ENCODE assay signal across 8 cellular contexts in genomic region chr1:154386643-154387352, GRCh38. TPM values are rescaled to one million over a fixed set of nuclear protein-coding genes. Genes with fewer than 3 reads are reported as not detected.
DNase-seq lines count a peak whose midpoint lies in the region; ATAC-seq, FAIRE-seq and TF ChIP-seq lines count a peak whose summit lies in the region.

No MANE protein-coding gene starts in this region.

- H3K4me2 ChIP-seq in K562 (ENCODE audit: insufficient read depth, low read length) = peak overlapping the region; percentile 88

- DNase-seq in T-helper 2 cell treated with Interferon-gamma antibody and Interleukin-4, amounts not matched to agents 5 μg/mL and 100 μg/mL, for 36 hours (ENCODE audit: low spot score) = peak; percentile 77
- peak; percentile 60 to 90 (median 72) for DNase-seq in K562 (ENCODE audit: extremely low read depth in 1 of 4, low spot score in 3 of 4)
- DNase-seq in stimulated activated CD8-positive, alpha-beta memory T cell treated with anti-CD3 and anti-CD28 coated beads, Interleukin-12 subunit alpha, Interleukin-12 subunit beta, amount 100 ng/mL, for 4 hours (ENCODE audit: low read depth) = peak; percentile 68
- no peak for DNase-seq in cerebellar nuclear complex (lab: John Stamatoyannopoulos, UW)
- DNase-seq in gastrocnemius medialis = no peak
- DNase-seq in H7 = no peak
- no peak for DNase-seq in glutamatergic neuron

- BruUV-seq in K562 (replicated peaks; lab: Mats Ljungman, UMichigan) = no TSS peak

- no peaks in the 10 kb centered on the region for H3K9me1 ChIP-seq in K562 (ENCODE audit: control insufficient read depth, insufficient read depth, low read length)

- ATAC-seq in GM21526 (IDR thresholded peaks at IDR 0.05; ENCODE audit: low FRiP score, unreplicated experiment) = peak; percentile 72
- ATAC-seq in K562 = peak; percentile 94
- ATAC-seq in gastrocnemius medialis = no peak

- TF ChIP-seq RAD21 in K562 (CRISPR knock-in tag; conservative IDR thresholded peaks at IDR 0.05 in 1 of 2, IDR thresholded peaks at IDR 0.05 in 1 of 2) = 0 out of 4 replicates have a peak, but pooled peaks of 1 of the 2 experiments have one; percentile 1

- 16% methylated on average over 11 of the region's 11 CpGs for WGBS in K562 (ENCODE audit: insufficient coverage, low coverage, missing lambda C conversion rate)

- TF ChIP-seq CTCF in K562 (IDR thresholded peaks at IDR 0.05 in 2 of 3, conservative IDR thresholded peaks at IDR 0.05 in 1 of 3; ENCODE audit: insufficient read depth in 2 of 3, low read depth in 1 of 3, low read length in 3 of 3) = no peak
- no peak for TF ChIP-seq CTCF in gastrocnemius medialis (IDR thresholded peaks at IDR 0.05 in 4 of 5, conservative IDR thresholded peaks at IDR 0.05 in 1 of 5)
- no peak for TF ChIP-seq CTCF in glutamatergic neuron (IDR thresholded peaks at IDR 0.05; ENCODE audit: partially characterized antibody, unreplicated experiment)

- intact Hi-C loops in K562 (cut with micrococcal nuclease) (no loop called here), gastrocnemius medialis (cut with DNase I; ENCODE audit: low total_unique reads) (no loop called here)

- H3K9me3 ChIP-seq in K562 (replicated peaks; ENCODE audit: control insufficient read depth, insufficient read depth, low read depth, low read length) (no peaks in the 10 kb centered on the region), gastrocnemius medialis (no peaks in the 10 kb centered on the region)

- peaks cover 23% of the 10 kb centered on the region for H3K4me1 Mint-ChIP-seq in T-helper 2 cell treated with Interferon-gamma antibody and Interleukin-4, amounts not matched to agents 5 μg/mL and 100 μg/mL, for 36 hours (ENCODE audit: low read depth)
- no peaks in the 10 kb centered on the region for H3K4me1 Mint-ChIP-seq in glutamatergic neuron (ENCODE audit: low read depth, unreplicated experiment)

- TF ChIP-seq POLR2A in K562 (conservative IDR thresholded peaks at IDR 0.05) (peak; percentile 75), gastrocnemius medialis (IDR thresholded peaks at IDR 0.05) (no peak)

- no peaks in the 10 kb centered on the region for H4K20me1 ChIP-seq in K562 (replicated peaks; ENCODE audit: control insufficient read depth, insufficient read depth, low read length)

- H3K36me3 ChIP-seq in K562 (ENCODE audit: control insufficient read depth, insufficient read depth, low read length) (no peaks in the 10 kb centered on the region), gastrocnemius medialis (no peaks in the 10 kb centered on the region), H7 (replicated peaks; ENCODE audit: control insufficient read depth, insufficient read depth, low read length) (no peaks in the 10 kb centered on the region)

- peaks cover 4% of the 10 kb centered on the region for H3K9me3 Mint-ChIP-seq in T-helper 2 cell treated with Interferon-gamma antibody and Interleukin-4, amounts not matched to agents 5 μg/mL and 100 μg/mL, for 36 hours
- peaks cover 4% of the 10 kb centered on the region for H3K9me3 Mint-ChIP-seq in glutamatergic neuron (ENCODE audit: unreplicated experiment)

- peak overlapping the region; percentile 74 for H3K4me3 Mint-ChIP-seq in T-helper 2 cell treated with Interferon-gamma antibody and Interleukin-4, amounts not matched to agents 5 μg/mL and 100 μg/mL, for 36 hours
- no peak overlapping the region for H3K4me3 Mint-ChIP-seq in glutamatergic neuron (ENCODE audit: unreplicated experiment)

- peak; percentile 93 for FAIRE-seq in K562 (lab: Jason Lieb, UNC)

- TF ChIP-seq EP300 in K562 (IDR thresholded peaks at IDR 0.05; ENCODE audit: low read length) = no peak; the same call in 1 of the 2 replicates

- H2AFZ ChIP-seq in K562 (ENCODE audit: low read depth, low read length) = peak overlapping the region; percentile 84

- in situ Hi-C loops in K562 (cut with MboI) = no loop called here
- in situ Hi-C loops in gastrocnemius medialis (cut with MboI; ENCODE audit: low sequenced_read_pairs in 4 of 4) = no loop called here

- POLR2A ChIA-PET in K562 (lab: Yijun Ruan, JAX) = interaction anchor here (0.5 to 1.4 kb wide), 7 partner anchors 11 to 729 kb away, joined by 3 to 4 read pairs (median 3); no protein-coding TSS in a partner anchor

- H3K27me3 ChIP-seq in K562 (ENCODE audit: control insufficient read depth in 2 of 2, insufficient read depth in 2 of 2, low read length in 2 of 2) (no peaks in the 10 kb centered on the region; a peak in 1 of 5 replicates), gastrocnemius medialis (no peaks in the 10 kb centered on the region), H7 (ENCODE audit: control insufficient read depth, insufficient read depth, low read length) (no peaks in the 10 kb centered on the region)

- no peaks in the 10 kb centered on the region for H3K27me3 Mint-ChIP-seq in T-helper 2 cell treated with Interferon-gamma antibody and Interleukin-4, amounts not matched to agents 5 μg/mL and 100 μg/mL, for 36 hours (ENCODE audit: low read depth)
- H3K27me3 Mint-ChIP-seq in glutamatergic neuron (ENCODE audit: unreplicated experiment) = peaks cover 6% of the 10 kb centered on the region

- H3K36me3 Mint-ChIP-seq in T-helper 2 cell treated with Interferon-gamma antibody and Interleukin-4, amounts not matched to agents 5 μg/mL and 100 μg/mL, for 36 hours (ENCODE audit: low read depth) = peaks cover 2% of the 10 kb centered on the region
- no peaks in the 10 kb centered on the region for H3K36me3 Mint-ChIP-seq in glutamatergic neuron (ENCODE audit: unreplicated experiment)

- H3K27ac Mint-ChIP-seq in T-helper 2 cell treated with Interferon-gamma antibody and Interleukin-4, amounts not matched to agents 5 μg/mL and 100 μg/mL, for 36 hours = peak overlapping the region; percentile 93
- no peak overlapping the region for H3K27ac Mint-ChIP-seq in glutamatergic neuron (ENCODE audit: unreplicated experiment)

- peak overlapping the region; percentile 43 to 87; a peak in 3 of 4 replicates for H3K9ac ChIP-seq in K562 (ENCODE audit: insufficient read depth in 1 of 2, low read depth in 2 of 2, low read length in 2 of 2)

- CTCF ChIA-PET in K562 (lab: Yijun Ruan, JAX; ENCODE audit: low intra/inter-chr PET ratio) = no interaction called here

- H3K79me2 ChIP-seq in K562 (ENCODE audit: control insufficient read depth, insufficient read depth, low read length) = no peaks in the 10 kb centered on the region

- H3K4me3 ChIP-seq in K562 = no peak overlapping the region
- no peak overlapping the region for H3K4me3 ChIP-seq in gastrocnemius medialis
- no peak overlapping the region for H3K4me3 ChIP-seq in H7 (ENCODE audit: insufficient read depth, low read depth, low read length)

- H3K4me1 ChIP-seq in K562 (replicated peaks in 1 of 2; ENCODE audit: control insufficient read depth in 2 of 2, insufficient read depth in 2 of 2, low read length in 2 of 2) = peaks cover 17 to 28% of the 10 kb centered on the region in 2 experiments
- H3K4me1 ChIP-seq in gastrocnemius medialis = peaks cover 0 to 5% of the 10 kb centered on the region in 2 donors

- peak overlapping the region; percentile 73 for H3K27ac ChIP-seq in K562 (ENCODE audit: extremely low read depth, low read depth, low read length)
- no peak overlapping the region for H3K27ac ChIP-seq in gastrocnemius medialis

TF ChIP-seq in K562, 482 proteins besides CTCF, POLR2A, EP300 and RAD21 (continues in another document):
- TF ChIP-seq BCLAF1 (IDR thresholded peaks at IDR 0.05; ENCODE audit: borderline replicate concordance in 1 of 2, control insufficient read depth in 1 of 2, low read depth in 2 of 2, low read length in 1 of 2) (no peak), BRD4 (IDR thresholded peaks at IDR 0.05) (peak; percentile 63; the same call in 1 of the 2 replicates), LCOR (CRISPR knock-in tag; IDR thresholded peaks at IDR 0.05) (no peak), MTF1 (CRISPR knock-in tag; IDR thresholded peaks at IDR 0.05; ENCODE audit: borderline replicate concordance) (no peak)

RNA-seq across cellular contexts. Expression of gene IL6R, which starts 18.3 kb away (rescaled TPM):
- total RNA-seq in K562 (2011; cell fraction: chromatin; rRNA removed; ENCODE audit: low replicate concordance) = 2.6 TPM in 1 of 2 replicates, not detected in the other
- total RNA-seq in K562 (2011; cell fraction: nucleolus; rRNA removed) = 0.79 and 1.0 TPM in 2 replicates
- total RNA-seq in K562 (2011; cell fraction: nucleoplasm; rRNA removed) = 0.59 and 2.0 TPM in 2 replicates
- 0.05 and 0.37 TPM in 2 replicates for total RNA-seq in K562 (2014; rRNA removed)
- 0.03 and 0.11 TPM in 2 replicates for total RNA-seq in K562 (2014; rRNA removed; fragmentation: Illumina TruSeq; extraction: Trizol)
- total RNA-seq in K562 (2015; rRNA removed; fragmentation: Illumina TruSeq; extraction: Trizol) = 0.07 and 0.19 TPM in 2 replicates
- total RNA-seq in K562 (2021) = 0.24 and 0.47 TPM in 2 replicates
- 0.25 and 0.83 TPM in 2 replicates for polyA plus RNA-seq in K562 (2011; rRNA removed)
- 0.43 and 0.70 TPM in 2 replicates for polyA plus RNA-seq in K562 (2011; cell fraction: cytosol; rRNA removed)
- 0.10 and 0.21 TPM in 2 replicates for polyA plus RNA-seq in K562 (2011; cell fraction: nucleus; rRNA removed)
- 0.21 and 0.37 TPM in 2 replicates for polyA plus RNA-seq in K562 (2012)
- polyA plus RNA-seq in K562 (2014; fragmentation: Illumina TruSeq; extraction: Trizol) = 0.09 and 0.40 TPM in 2 replicates
- polyA plus RNA-seq in K562 (2014; fragmentation: Nextera tagmentation; extraction: Ambion mirVana) = not detected
- polyA plus RNA-seq in K562 (2014; rRNA removed) = 0.03 and 1.1 TPM in 2 replicates
- polyA minus RNA-seq in K562 (2011; rRNA and poly(A)+ RNA removed) = 0.25 and 0.42 TPM in 2 replicates
- polyA minus RNA-seq in K562 (2011; cell fraction: cytosol; rRNA and poly(A)+ RNA removed) = not detected in 2 replicates
- 0.56 TPM in 1 of 2 replicates, not detected in the other for polyA minus RNA-seq in K562 (2011; cell fraction: nucleus; rRNA and poly(A)+ RNA removed)
- 100 to 1,000 TPM; 271 to 435 (median 367) TPM for total RNA-seq in gastrocnemius medialis
- total RNA-seq in H7 (2014; rRNA removed; shearing (Covaris generic)) = 8.6 and 10.3 TPM in 2 replicates
- 1.6 TPM for total RNA-seq in glutamatergic neuron (ENCODE audit: unreplicated experiment)

Comparison
In these comparisons a context has a peak if more than half of its experiments do, and no peak if none do; other contexts are left out.
1. ATAC-seq: peak in GM21526 (single experiment) and K562 (single experiment); none in gastrocnemius medialis (0 of 2).
2. DNase-seq: peak in T-helper 2 cell treated with Interferon-gamma antibody and Interleukin-4, amounts not matched to agents 5 μg/mL and 100 μg/mL, for 36 hours (single experiment), K562 (4 of 4) and stimulated activated CD8-positive, alpha-beta memory T cell treated with anti-CD3 and anti-CD28 coated beads, Interleukin-12 subunit alpha, Interleukin-12 subunit beta, amount 100 ng/mL, for 4 hours (single experiment); none in cerebellar nuclear complex (0 of 2), gastrocnemius medialis (0 of 2), H7 (single experiment) and glutamatergic neuron (single experiment).
3. RNA of gene IL6R, which starts 18.3 kb away (total RNA-seq): 271 to 435 TPM in gastrocnemius medialis; 8.6 to 10.3 TPM in H7, 1.6 TPM in glutamatergic neuron (single experiment) and 0.03 to 2.6 TPM in K562; every median in the first group is over 10 times any median in the second.